ENCODE assay signal across 1 cellular context in genomic region chr19:45508931-45509691, GRCh38.
A peak's percentile ranks its signal among the peaks of the same experiment; 100 is the strongest.
TF ChIP-seq lines count a peak whose summit lies in the region.

No MANE protein-coding gene starts in this region.

TF ChIP-seq in H1, 55 proteins besides CTCF, POLR2A, EP300 and RAD21:
- TF ChIP-seq KDM1A (IDR thresholded peaks at IDR 0.05; ENCODE audit: borderline replicate concordance, low read length) (no peak), MAX (IDR thresholded peaks at IDR 0.05) (peak; percentile 10; the same call in 1 of the 2 replicates), SRF (IDR thresholded peaks at IDR 0.05; ENCODE audit: low read depth, low read length) (peak; percentile 48; the same call in 1 of the 2 replicates), EGR1 (IDR thresholded peaks at IDR 0.05; ENCODE audit: borderline replicate concordance, low read depth, low read length) (peak; percentile 25; the same call in 1 of the 2 replicates), HDAC2 (IDR thresholded peaks at IDR 0.05; ENCODE audit: borderline replicate concordance in 1 of 2, low read depth in 2 of 2, low read length in 2 of 2) (0 out of 4 replicates have a peak, but pooled peaks of 1 of the 2 experiments have one; percentile 59), MAFK (IDR thresholded peaks at IDR 0.05; ENCODE audit: low read depth, low read length) (peak; percentile 8; the same call in 1 of the 2 replicates), CHD2 (IDR thresholded peaks at IDR 0.05; ENCODE audit: low read length) (no peak), TAF1 (IDR thresholded peaks at IDR 0.05; ENCODE audit: low read depth, low read length) (peak; percentile 33; the same call in 1 of the 2 replicates), POLR2AphosphoS5 (IDR thresholded peaks at IDR 0.05; ENCODE audit: low read depth, low read length) (peak; percentile 38)
